In the genomic region with DNA sequence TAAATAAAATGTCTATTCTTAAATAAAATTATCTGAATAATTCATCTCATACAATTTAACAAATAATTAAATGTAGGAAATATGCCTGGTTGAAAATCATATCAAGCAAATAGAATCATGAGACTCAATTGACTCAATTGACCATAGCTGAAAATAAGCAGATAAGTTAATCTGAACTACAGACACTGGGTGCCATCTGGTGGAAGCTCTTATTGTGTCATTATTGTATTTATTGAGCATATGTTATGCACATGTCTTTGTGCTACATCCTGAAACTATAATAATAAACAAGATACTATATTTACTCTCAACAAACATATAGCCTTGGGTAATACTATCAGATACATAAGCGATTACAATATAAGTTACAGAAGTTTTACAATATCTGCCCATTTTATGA, we compare ENCODE assay signal across 9 cellular contexts. TPM values are rescaled to one million over a fixed set of nuclear protein-coding genes. Genes with fewer than 3 reads are reported as not detected.
DNase-seq lines count a peak whose midpoint lies in the region; ATAC-seq, FAIRE-seq and TF ChIP-seq lines count a peak whose summit lies in the region.
"Had no signal": no experiment of that assay in that cellular context is flagged by ENCODE, and none has a peak within 500 bp of the region (broad histone marks: within the 10 kb centered on the region; RNA-seq: fewer than 3 reads in every experiment).

No MANE protein-coding gene starts in this region.

- no peaks in the 10 kb centered on the region for H3K27me3 Mint-ChIP-seq in activated T-helper 17 cell treated with anti-CD3 and anti-CD28 coated beads, Interleukin-2, amount 50 U/mL, for 72 hours

- H3K27ac Mint-ChIP-seq in activated T-helper 17 cell treated with anti-CD3 and anti-CD28 coated beads, Interleukin-2, amount 50 U/mL, for 72 hours = no peak overlapping the region

- peak; percentile 44 for DNase-seq in BE2C
- no peak for DNase-seq in H54 (ENCODE audit: insufficient read length, low spot score)
- DNase-seq in OCI-M1 (lab: John Stamatoyannopoulos, UW) = peak; percentile 77
- peak; percentile 36 to 70 for DNase-seq in fibroblast of lung (ENCODE audit: low read depth in 2 of 2)
- DNase-seq in germinal center (ENCODE audit: low spot score) = no peak
- no peak for DNase-seq in activated CD4-positive, alpha-beta T cell treated with anti-CD3 and anti-CD28 coated beads for 48 hours
- DNase-seq: stimulated activated naive CD4-positive, alpha-beta T cell treated with Interleukin-2 at 50 U/mL for 16 hours had no signal

- H3K36me3 ChIP-seq in BE2C = no peaks in the 10 kb centered on the region
- no peaks in the 10 kb centered on the region for H3K36me3 ChIP-seq in fibroblast of lung (ENCODE audit: control insufficient read depth, insufficient read depth, low read length)

- no peaks in the 10 kb centered on the region for H3K4me1 Mint-ChIP-seq in activated T-helper 17 cell treated with anti-CD3 and anti-CD28 coated beads, Interleukin-2, amount 50 U/mL, for 72 hours

- H3K79me2 ChIP-seq in fibroblast of lung (ENCODE audit: control insufficient read depth, insufficient read depth, low read length) = no peaks in the 10 kb centered on the region

- no peaks in the 10 kb centered on the region for H3K9me3 ChIP-seq in BE2C
- H3K9me3 ChIP-seq in fibroblast of lung (ENCODE audit: control insufficient read depth, insufficient read depth, low read depth, low read length) = no peaks in the 10 kb centered on the region

- no peak overlapping the region for H3K9ac ChIP-seq in fibroblast of lung (ENCODE audit: insufficient read depth, low read length)

- H3K4me3 Mint-ChIP-seq in activated T-helper 17 cell treated with anti-CD3 and anti-CD28 coated beads, Interleukin-2, amount 50 U/mL, for 72 hours = no peak overlapping the region

- H2AFZ ChIP-seq in fibroblast of lung (ENCODE audit: low read length) = no peak overlapping the region

- FAIRE-seq in H54 (lab: Jason Lieb, UNC) = peak; percentile 50

- no peaks in the 10 kb centered on the region for H3K4me1 ChIP-seq in BE2C
- H3K4me1 ChIP-seq in fibroblast of lung (ENCODE audit: control insufficient read depth, extremely low read depth, insufficient read depth, low read length) = no peaks in the 10 kb centered on the region

- TF ChIP-seq CTCF in BE2C (IDR thresholded peaks at IDR 0.05; ENCODE audit: low read depth, low read length) (peak; percentile 52), fibroblast of lung (conservative IDR thresholded peaks at IDR 0.05 in 1 of 2, IDR thresholded peaks at IDR 0.05 in 1 of 2; ENCODE audit: low read depth in 1 of 2, low read length in 2 of 2) (peak in 1 of 2 donors; percentile 41)

- no peaks in the 10 kb centered on the region for H3K27me3 ChIP-seq in BE2C
- H3K27me3 ChIP-seq in fibroblast of lung (ENCODE audit: control insufficient read depth, insufficient read depth, low read length) = no peaks in the 10 kb centered on the region

- no peaks in the 10 kb centered on the region for H3K36me3 Mint-ChIP-seq in activated T-helper 17 cell treated with anti-CD3 and anti-CD28 coated beads, Interleukin-2, amount 50 U/mL, for 72 hours (ENCODE audit: low read depth)

- ATAC-seq in HG02798 (IDR thresholded peaks at IDR 0.05; ENCODE audit: poor library complexity, unreplicated experiment) = no peak
- ATAC-seq in activated T-helper 17 cell treated with anti-CD3 and anti-CD28 coated beads, Interleukin-2, amount 50 U/mL, for 72 hours (replicated peaks) = no peak

- no peaks in the 10 kb centered on the region for H4K20me1 ChIP-seq in fibroblast of lung (ENCODE audit: control insufficient read depth, extremely low read depth, insufficient read depth, low read length)

- no peaks in the 10 kb centered on the region for H3K9me3 Mint-ChIP-seq in activated T-helper 17 cell treated with anti-CD3 and anti-CD28 coated beads, Interleukin-2, amount 50 U/mL, for 72 hours

- no peak overlapping the region for H3K4me3 ChIP-seq in BE2C (ENCODE audit: low read depth, low read length)
- no peak overlapping the region for H3K4me3 ChIP-seq in fibroblast of lung (replicated peaks in 1 of 4; ENCODE audit: control extremely low read depth in 1 of 4, insufficient read depth in 1 of 4, low read depth in 3 of 4, low read length in 4 of 4)

- H3K4me2 ChIP-seq in fibroblast of lung (ENCODE audit: extremely low read depth, insufficient read depth, low read length) = no peak overlapping the region

- TF ChIP-seq POLR2A in H54 (IDR thresholded peaks at IDR 0.05; ENCODE audit: low read depth, low read length) = no peak

- no peak overlapping the region for H3K27ac ChIP-seq in fibroblast of lung (ENCODE audit: insufficient read depth, low read length)

RNA-seq across cellular contexts. Expression of a gene that starts 41.0 kb away (rescaled TPM):
- polyA plus RNA-seq in BE2C (2012; ENCODE audit: insufficient read depth, insufficient read length, low read depth) = 1.3 TPM
- total RNA-seq in fibroblast of lung = 7.2 and 18.8 TPM in 2 replicates
- polyA plus RNA-seq in fibroblast of lung = 0.26 and 1.0 TPM in 2 replicates
- polyA plus RNA-seq in fibroblast of lung (2012) = 0.21 and 0.68 TPM in 2 replicates
- not detected in 2 replicates for polyA minus RNA-seq in fibroblast of lung (ENCODE audit: low replicate concordance)
- total RNA-seq in activated T-helper 17 cell treated with anti-CD3 and anti-CD28 coated beads, Interleukin-2, amount 50 U/mL, for 72 hours = not detected

Comparison
In these comparisons a context has a peak if more than half of its experiments do, and no peak if none do; other contexts are left out.
1. DNase-seq: peak in BE2C (single experiment), OCI-M1 (single experiment) and fibroblast of lung (2 of 2); none in H54 (single experiment), germinal center (single experiment) and activated CD4-positive, alpha-beta T cell treated with anti-CD3 and anti-CD28 coated beads for 48 hours (single experiment).